In genomic region chr7:107501593-107501992, GRCh38 we compare ENCODE assay signal across 8 cellular contexts. TPM values are rescaled to one million over a fixed set of nuclear protein-coding genes. Genes with fewer than 3 reads are reported as not detected.
DNase-seq lines count a peak whose midpoint lies in the region; ATAC-seq, FAIRE-seq and TF ChIP-seq lines count a peak whose summit lies in the region.

No MANE protein-coding gene starts in this region.

- no peaks in the 10 kb centered on the region for H3K4me1 ChIP-seq in naive thymus-derived CD4-positive, alpha-beta T cell (ENCODE audit: control insufficient read depth in 2 of 2, insufficient read depth in 2 of 2, low read length in 2 of 2)

- H3K27ac Mint-ChIP-seq in naive thymus-derived CD4-positive, alpha-beta T cell = peak overlapping the region in 1 of 9 donors; percentile 36

- DNase-seq in AG04449 (ENCODE audit: low read depth, low spot score) (no peak), NCI-H526 (lab: John Stamatoyannopoulos, UW) (peak; percentile 19 to 59), cardiac fibroblast (ENCODE audit: low read depth in 2 of 2) (peak; percentile 48 to 67), HuH-7.5 (ENCODE audit: low spot score) (no peak)
- peak in 1 of 9 donors; percentile 4 for DNase-seq in naive thymus-derived CD4-positive, alpha-beta T cell

- no peak overlapping the region for H3K4me3 Mint-ChIP-seq in naive thymus-derived CD4-positive, alpha-beta T cell

- CTCF ChIA-PET in AG04449 (lab: Yijun Ruan, JAX) = interaction anchor here (0.6 to 1.5 kb wide), 8 partner anchors 13 to 354 kb away, joined by 3 to 11 read pairs (median 4); no protein-coding TSS in a partner anchor
- CTCF ChIA-PET in naive thymus-derived CD4-positive, alpha-beta T cell (lab: Charles Lee) = interaction anchor here (0.6 kb wide), 1 partner anchor 59 kb away, joined by 3 read pairs; no protein-coding TSS in a partner anchor

- no peaks in the 10 kb centered on the region for H3K27me3 ChIP-seq in naive thymus-derived CD4-positive, alpha-beta T cell (ENCODE audit: control insufficient read depth in 2 of 2, insufficient read depth in 2 of 2, low read length in 2 of 2)

- POLR2A ChIA-PET in AG04449 (lab: Yijun Ruan, JAX) = no interaction called here
- POLR2A ChIA-PET in naive thymus-derived CD4-positive, alpha-beta T cell (lab: Charles Lee) = no interaction called here

- peaks cover 6 to 48% (median 26%) of the 10 kb centered on the region in 7 donors for H3K4me1 Mint-ChIP-seq in naive thymus-derived CD4-positive, alpha-beta T cell

- intact Hi-C loops in naive thymus-derived CD4-positive, alpha-beta T cell (cut with micrococcal nuclease) = loop anchor here (1.0 to 2.0 kb wide), 3 partner anchors 8 to 708 kb away; no protein-coding TSS in a partner anchor

- peaks cover 0 to 11% (median 0%) of the 10 kb centered on the region in 11 donors for H3K9me3 Mint-ChIP-seq in naive thymus-derived CD4-positive, alpha-beta T cell

- H3K36me3 ChIP-seq in naive thymus-derived CD4-positive, alpha-beta T cell (ENCODE audit: control insufficient read depth in 2 of 3, insufficient read depth in 3 of 3, low read length in 3 of 3) = peaks cover 0 to 5% (median 5%) of the 10 kb centered on the region in 3 experiments

- no peaks in the 10 kb centered on the region for H3K9me3 ChIP-seq in naive thymus-derived CD4-positive, alpha-beta T cell (ENCODE audit: control insufficient read depth in 2 of 3, low read length in 3 of 3)

- peak; percentile 50 for ATAC-seq in naive thymus-derived CD4-positive, alpha-beta T cell
- ATAC-seq in HG02678 (IDR thresholded peaks at IDR 0.05; ENCODE audit: unreplicated experiment) = no peak
- no peak for ATAC-seq in GM18867 (IDR thresholded peaks at IDR 0.05; ENCODE audit: unreplicated experiment)

- peak; percentile 17 for TF ChIP-seq CTCF in AG04449 (IDR thresholded peaks at IDR 0.05; ENCODE audit: insufficient read depth, low read length, missing control alignments)
- TF ChIP-seq CTCF in cardiac fibroblast (IDR thresholded peaks at IDR 0.05; ENCODE audit: low read depth, low read length) = peak; percentile 50

- peak; percentile 92 for FAIRE-seq in G401.6 (lab: Jason Lieb, UNC)

- H3K27me3 Mint-ChIP-seq in naive thymus-derived CD4-positive, alpha-beta T cell = no peaks in the 10 kb centered on the region

- H3K4me3 ChIP-seq in AG04449 (ENCODE audit: low read depth, low read length) = no peak overlapping the region
- no peak overlapping the region for H3K4me3 ChIP-seq in cardiac fibroblast (replicated peaks in 1 of 2; ENCODE audit: low read depth in 2 of 2, low read length in 2 of 2)
- no peak overlapping the region for H3K4me3 ChIP-seq in naive thymus-derived CD4-positive, alpha-beta T cell (ENCODE audit: low read length)

- H3K36me3 Mint-ChIP-seq in naive thymus-derived CD4-positive, alpha-beta T cell = peaks cover 0 to 46% (median 33%) of the 10 kb centered on the region in 5 donors

- H3K27ac ChIP-seq in naive thymus-derived CD4-positive, alpha-beta T cell (ENCODE audit: low read depth, low read length) = no peak overlapping the region

RNA-seq across cellular contexts. Expression of gene GPR22, which starts 31.7 kb away (rescaled TPM):
- total RNA-seq in naive thymus-derived CD4-positive, alpha-beta T cell = not detected
- polyA plus RNA-seq in naive thymus-derived CD4-positive, alpha-beta T cell = under 1 TPM; 0.17 to 0.20 TPM

Comparison
In these comparisons a context has a peak if more than half of its experiments do, and no peak if none do; other contexts are left out.
1. DNase-seq: peak in NCI-H526 (2 of 2) and cardiac fibroblast (2 of 2); none in AG04449 (single experiment) and HuH-7.5 (single experiment).